In the genomic region with DNA sequence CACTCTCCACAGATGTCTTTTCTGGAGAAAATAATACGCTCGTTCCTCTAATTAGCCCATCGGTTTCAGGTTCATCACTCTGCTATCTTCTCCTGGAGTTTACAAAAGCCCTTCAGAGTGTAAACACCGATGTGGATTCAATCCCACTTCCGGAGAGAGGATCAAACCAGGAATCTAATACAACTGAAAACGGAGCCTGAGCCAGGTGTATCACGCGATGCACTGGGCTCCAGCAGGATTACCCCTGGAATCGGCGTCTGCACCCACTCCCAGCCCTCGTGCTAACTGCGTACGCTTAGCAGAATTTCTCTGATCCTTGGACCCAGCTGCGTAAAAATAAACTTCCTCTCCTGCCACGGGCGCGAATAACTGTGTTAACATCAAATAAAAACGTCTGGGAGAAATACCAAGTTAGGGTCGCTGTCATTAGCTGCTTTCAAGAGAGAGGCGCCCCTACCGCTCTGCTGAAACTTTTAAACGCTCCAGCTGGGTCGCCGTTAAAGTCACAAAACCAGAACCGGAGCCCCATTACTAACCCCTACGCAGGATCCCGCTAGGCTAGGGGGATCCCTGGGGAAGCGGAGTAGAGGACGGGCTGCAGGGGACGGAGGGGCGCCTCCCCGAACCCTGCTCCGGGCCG, we compare ENCODE assay signal across 7 cellular contexts. TPM values are rescaled to one million over a fixed set of nuclear protein-coding genes. Genes with fewer than 3 reads are reported as not detected.
DNase-seq lines count a peak whose midpoint lies in the region; ATAC-seq and TF ChIP-seq lines count a peak whose summit lies in the region.

No MANE protein-coding gene starts in this region.

- H3K4me1 ChIP-seq in tibial artery: peaks cover 5 to 40% (median 25%) of the 10 kb centered on the region in 4 donors

- H3K27ac ChIP-seq in tibial artery: peak overlapping the region; percentile 82 to 88

- intact Hi-C loops in tibial artery (cut with DNase I; ENCODE audit: low total_unique reads): loop anchor here (5.0 to 10.0 kb wide), 2 partner anchors 34 to 66 kb away; a partner anchor contains a TSS

- H3K9me3 ChIP-seq in tibial artery: no peaks in the 10 kb centered on the region

- DNase-seq in HuH-7 (ENCODE audit: low spot score): peak; percentile 47
- peak; percentile 30 for DNase-seq in amniotic epithelial cell (ENCODE audit: low read depth)
- peak; percentile 71 for DNase-seq in left lobe of liver (ENCODE audit: low spot score)
- DNase-seq in tibial artery: no peak
- no peak for DNase-seq in retina

- no peaks in the 10 kb centered on the region for H3K27me3 ChIP-seq in tibial artery

- ATAC-seq in left lobe of liver (peak; percentile 55), GM19351 (IDR thresholded peaks at IDR 0.05; ENCODE audit: unreplicated experiment) (no peak)

- no peak for TF ChIP-seq CTCF in GM12875 (IDR thresholded peaks at IDR 0.05; ENCODE audit: borderline replicate concordance, insufficient read depth, low read depth, low read length)
- TF ChIP-seq CTCF in tibial artery (IDR thresholded peaks at IDR 0.05): no peak

- peak overlapping the region; percentile 88 for H3K4me3 ChIP-seq in GM12875 (ENCODE audit: low read depth, low read length)
- H3K4me3 ChIP-seq in tibial artery: peak overlapping the region; percentile 95 to 98

- peaks cover 13 to 34% (median 22%) of the 10 kb centered on the region in 3 donors for H3K36me3 ChIP-seq in tibial artery

RNA-seq across cellular contexts. Expression of a gene that starts 0.5 kb away (rescaled TPM):
- 14.5 TPM for total RNA-seq in left lobe of liver

RNA-seq across cellular contexts. Expression of a gene that starts 7.8 kb away (rescaled TPM):
- 42.6 TPM for total RNA-seq in left lobe of liver

RNA-seq across cellular contexts. Expression of a gene that starts 20.2 kb away (rescaled TPM):
- total RNA-seq in left lobe of liver: 17.7 TPM

RNA-seq across cellular contexts. Expression of a gene that starts 20.4 kb away (rescaled TPM):
- total RNA-seq in left lobe of liver: 4.5 TPM

RNA-seq across cellular contexts. Expression of a gene that starts 31.4 kb away (rescaled TPM):
- 7.7 TPM for total RNA-seq in left lobe of liver

Comparison
In these comparisons a context has a peak if more than half of its experiments do, and no peak if none do; other contexts are left out.
1. DNase-seq: peak in HuH-7 (single experiment), amniotic epithelial cell (single experiment) and left lobe of liver (single experiment); none in tibial artery (0 of 2) and retina (single experiment).